ENCODE assay signal across 13 cellular contexts in the genomic region with DNA sequence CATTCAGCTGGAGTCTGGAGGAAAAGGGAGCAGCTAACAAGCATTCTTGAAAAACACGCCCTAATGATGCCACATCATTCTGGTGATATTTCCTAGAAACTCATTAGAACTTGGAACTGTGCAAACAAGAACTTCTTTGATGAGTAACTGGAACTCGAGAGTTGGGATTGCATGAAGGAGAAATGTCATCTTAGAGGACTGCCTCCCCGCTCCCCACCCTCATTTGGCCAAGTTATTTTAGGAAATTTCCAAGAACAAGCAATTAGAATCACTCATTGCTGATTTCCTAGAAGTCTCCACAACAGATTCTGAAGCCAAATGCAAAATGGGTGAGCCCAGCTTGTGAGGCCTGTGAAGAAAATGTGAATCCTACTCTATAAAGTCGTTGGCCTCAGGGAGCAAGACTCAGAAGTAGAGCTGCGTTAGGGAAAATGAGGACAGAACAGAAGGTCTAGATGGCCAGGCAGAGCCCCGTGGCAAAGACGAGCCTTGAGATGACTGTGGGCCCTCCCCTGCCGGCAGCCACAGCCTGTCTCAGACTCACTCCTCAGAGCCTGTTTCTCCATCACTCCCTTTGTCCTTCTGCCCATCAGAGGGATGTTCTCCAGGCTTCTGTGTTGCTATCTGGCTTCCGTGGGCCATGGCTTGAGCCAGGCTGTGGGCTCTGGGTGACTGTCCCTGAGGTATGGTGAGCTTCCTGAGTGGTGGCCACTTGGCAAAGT. TPM values are rescaled to one million over a fixed set of nuclear protein-coding genes. Genes with fewer than 3 reads are reported as not detected.
DNase-seq lines count a peak whose midpoint lies in the region; ATAC-seq and TF ChIP-seq lines count a peak whose summit lies in the region.
"Had no signal": no experiment of that assay in that cellular context is flagged by ENCODE, and none has a peak within 500 bp of the region (broad histone marks: within the 10 kb centered on the region; RNA-seq: fewer than 3 reads in every experiment).

No MANE protein-coding gene starts in this region.

- H2BK20ac ChIP-seq in IMR-90 (ENCODE audit: low read depth, low read length): no peak overlapping the region

- H3K4me1 ChIP-seq in IMR-90 (ENCODE audit: control insufficient read depth, insufficient read depth, low read length) (no peaks in the 10 kb centered on the region; the same call in none of the 2 replicates), osteoblast (ENCODE audit: insufficient read depth, low read length) (peaks cover 15% of the 10 kb centered on the region), colonic mucosa (no peaks in the 10 kb centered on the region)

- H3K18ac ChIP-seq in IMR-90 (ENCODE audit: low read depth, low read length): no peak overlapping the region

- H4K20me1 ChIP-seq in IMR-90 (ENCODE audit: insufficient read depth, low read length): peaks cover 88% of the 10 kb centered on the region
- peaks cover 61% of the 10 kb centered on the region for H4K20me1 ChIP-seq in osteoblast (ENCODE audit: insufficient read depth, low read length)

- ATAC-seq in IMR-90 (ENCODE audit: low read depth) (no peak), GM19463 (IDR thresholded peaks at IDR 0.05; ENCODE audit: unreplicated experiment) (no peak)

- H3K79me2 ChIP-seq in osteoblast (ENCODE audit: insufficient read depth, low read length): peaks cover 75% of the 10 kb centered on the region

- BruUV-seq in IMR-90 (replicated peaks; lab: Mats Ljungman, UMichigan): no TSS peak

- TF ChIP-seq CTCF in AG10803 (conservative IDR thresholded peaks at IDR 0.05; ENCODE audit: low read length) (no peak), IMR-90 (conservative IDR thresholded peaks at IDR 0.05; ENCODE audit: low read depth, low read length) (no peak), foreskin fibroblast (IDR thresholded peaks at IDR 0.05; ENCODE audit: low read depth, low read length) (no peak), osteoblast (IDR thresholded peaks at IDR 0.05; ENCODE audit: extremely low read depth, low read depth, low read length) (no peak), colonic mucosa (IDR thresholded peaks at IDR 0.05) (no peak)

- H3K27me3 ChIP-seq in IMR-90 (ENCODE audit: control insufficient read depth, insufficient read depth, low read length) (no peaks in the 10 kb centered on the region), osteoblast (ENCODE audit: insufficient read depth, low read length) (no peaks in the 10 kb centered on the region), colonic mucosa (no peaks in the 10 kb centered on the region)

- no peak overlapping the region for H3K23ac ChIP-seq in IMR-90 (ENCODE audit: low read depth, low read length)

- H3K4ac ChIP-seq in IMR-90 (ENCODE audit: low read depth, low read length): no peak overlapping the region

- intact Hi-C loops in IMR-90 (cut with micrococcal nuclease) (no loop called here), colonic mucosa (cut with DNase I) (no loop called here)

- H2AK9ac ChIP-seq in IMR-90 (replicated peaks; ENCODE audit: low read depth, low read length, poor library complexity): no peak overlapping the region

- no peak overlapping the region for H4K5ac ChIP-seq in IMR-90 (ENCODE audit: low read depth, low read length)

- no peak overlapping the region for H4K91ac ChIP-seq in IMR-90 (ENCODE audit: insufficient read depth, low read depth, low read length)

- peaks cover 5 to 67% of the 10 kb centered on the region in 2 experiments; a peak in 3 of 4 replicates for H3K79me1 ChIP-seq in IMR-90 (ENCODE audit: low read depth in 1 of 2, low read length in 2 of 2)

- H2AFZ ChIP-seq in IMR-90 (replicated peaks; ENCODE audit: low read length, poor library complexity): no peak overlapping the region
- H2AFZ ChIP-seq in osteoblast (ENCODE audit: low read length): no peak overlapping the region

- no peak overlapping the region for H2BK5ac ChIP-seq in IMR-90 (ENCODE audit: low read depth, low read length, poor library complexity, severe bottlenecking)

- no peak overlapping the region for H2BK120ac ChIP-seq in IMR-90 (ENCODE audit: low read depth, low read length)

- H3K27ac ChIP-seq in IMR-90 (ENCODE audit: insufficient read depth, low read length) (no peak overlapping the region), osteoblast (ENCODE audit: low read depth, low read length) (no peak overlapping the region), colonic mucosa (no peak overlapping the region)

- no peaks in the 10 kb centered on the region for H3K9me3 ChIP-seq in IMR-90 (ENCODE audit: control insufficient read depth, insufficient read depth, low read length)
- H3K9me3 ChIP-seq in osteoblast (ENCODE audit: low read depth, low read length): no peaks in the 10 kb centered on the region
- H3K9me3 ChIP-seq in colonic mucosa: no peaks in the 10 kb centered on the region

- H3K9ac ChIP-seq in IMR-90 (ENCODE audit: low read depth, low read length) (no peak overlapping the region), colonic mucosa (ENCODE audit: low read depth in 2 of 2, low read length in 2 of 2) (no peak overlapping the region)

- H3K14ac ChIP-seq in IMR-90 (replicated peaks; ENCODE audit: low read depth, low read length): no peak overlapping the region

- no peak for TF ChIP-seq POLR2A in IMR-90 (IDR thresholded peaks at IDR 0.05; ENCODE audit: low read depth, low read length)

- no peak overlapping the region for H4K8ac ChIP-seq in IMR-90 (ENCODE audit: low read depth in 2 of 2, low read length in 2 of 2)

- no CpG with 5 or more reads among the region's 9 CpGs for WGBS in IMR-90 (ENCODE audit: extremely low coverage in 2 of 2, insufficient read length in 1 of 2), 2 experiments

- TF ChIP-seq RAD21 in IMR-90 (IDR thresholded peaks at IDR 0.05; ENCODE audit: low read length): no peak

- no peak overlapping the region for H2AK5ac ChIP-seq in IMR-90 (ENCODE audit: low read depth, low read length)

- H3K36me3 ChIP-seq in IMR-90 (ENCODE audit: control insufficient read depth, insufficient read depth, low read length) (peaks cover 57% of the 10 kb centered on the region), osteoblast (ENCODE audit: insufficient read depth, low read length) (peaks cover 36% of the 10 kb centered on the region), colonic mucosa (no peaks in the 10 kb centered on the region)

- no peak overlapping the region for H3K4me3 ChIP-seq in AG10803 (ENCODE audit: low read length)
- H3K4me3 ChIP-seq in IMR-90 (ENCODE audit: insufficient read depth, low read depth, low read length): no peak overlapping the region
- no peak overlapping the region for H3K4me3 ChIP-seq in foreskin fibroblast (ENCODE audit: low read depth in 1 of 2, low read length in 2 of 2)
- no peak overlapping the region for H3K4me3 ChIP-seq in osteoblast (ENCODE audit: insufficient read depth, low read length)
- H3K4me3 ChIP-seq in colonic mucosa: no peak overlapping the region

- H3K9me1 ChIP-seq in IMR-90 (ENCODE audit: insufficient read depth, low read length): no peaks in the 10 kb centered on the region; the same call in none of the 2 replicates

- DNase-seq in AG10803 (ENCODE audit: low read depth) (peak; percentile 68), IMR-90 (peak; percentile 36), foreskin fibroblast (peak; percentile 32 to 59), osteoblast (ENCODE audit: insufficient read length, low spot score, missing footprints) (peak; percentile 80), SKM-1 (lab: John Stamatoyannopoulos, UW; ENCODE audit: unreplicated experiment) (no peak), colonic mucosa (no peak)
- DNase-seq in activated CD4-positive, alpha-beta T cell treated with anti-CD3 and anti-CD28 coated beads, Interleukin-2, amount 50 U/mL, for 4 hours: no peak
- DNase-seq: activated CD4-positive, alpha-beta T cell treated with anti-CD3 and anti-CD28 coated beads for 1 hour; activated naive CD4-positive, alpha-beta T cell treated with Interleukin-2 at 50 U/mL for 16 hours; NCI-H187 treated with DMSO at 0.1 percent for 48 hours; SIG-M5 had no signal

- in situ Hi-C loops in IMR-90 (cut with MboI; ENCODE audit: low sequenced_read_pairs): no loop called here

- no peak overlapping the region for H2BK15ac ChIP-seq in IMR-90 (ENCODE audit: low read depth, low read length)

- dilution Hi-C loops in IMR-90 (cut with HindIII; ENCODE audit: low sequenced_read_pairs, unreplicated experiment): no loop called here

- H3K56ac ChIP-seq in IMR-90 (ENCODE audit: extremely low read depth, insufficient read depth, low read length): no peak overlapping the region

- POLR2A ChIA-PET in IMR-90 (lab: Charles Lee; ENCODE audit: unreplicated experiment): no interaction called here

- H3K4me2 ChIP-seq in IMR-90 (ENCODE audit: low read depth, low read length) (no peak overlapping the region), osteoblast (ENCODE audit: insufficient read depth, low read length) (no peak overlapping the region)

- CTCF ChIA-PET in IMR-90 (lab: Yijun Ruan, JAX): no interaction called here

TF ChIP-seq in IMR-90, 13 proteins besides CTCF, POLR2A, EP300 and RAD21 (continues in another document):
- TF ChIP-seq MAFK (IDR thresholded peaks at IDR 0.05; ENCODE audit: low read depth, low read length): no peak
- no peak for TF ChIP-seq CHD1 (IDR thresholded peaks at IDR 0.05; ENCODE audit: low read depth, low read length)
- TF ChIP-seq, protein P1, sequence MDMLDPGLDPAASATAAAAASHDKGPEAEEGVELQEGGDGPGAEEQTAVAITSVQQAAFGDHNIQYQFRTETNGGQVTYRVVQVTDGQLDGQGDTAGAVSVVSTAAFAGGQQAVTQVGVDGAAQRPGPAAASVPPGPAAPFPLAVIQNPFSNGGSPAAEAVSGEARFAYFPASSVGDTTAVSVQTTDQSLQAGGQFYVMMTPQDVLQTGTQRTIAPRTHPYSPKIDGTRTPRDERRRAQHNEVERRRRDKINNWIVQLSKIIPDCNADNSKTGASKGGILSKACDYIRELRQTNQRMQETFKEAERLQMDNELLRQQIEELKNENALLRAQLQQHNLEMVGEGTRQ (IDR thresholded peaks at IDR 0.05; ENCODE audit: low read depth, low read length): no peak
- no peak for TF ChIP-seq SMC3 (IDR thresholded peaks at IDR 0.05; ENCODE audit: low read depth, low read length)
- TF ChIP-seq MAZ (IDR thresholded peaks at IDR 0.05; ENCODE audit: borderline replicate concordance, low read depth, low read length): no peak
- TF ChIP-seq RFX5 (IDR thresholded peaks at IDR 0.05; ENCODE audit: low read depth, low read length): no peak
- TF ChIP-seq BHLHE40 (IDR thresholded peaks at IDR 0.05; ENCODE audit: low read depth, low read length): no peak
- no peak for TF ChIP-seq MXI1 (IDR thresholded peaks at IDR 0.05; ENCODE audit: borderline replicate concordance, low read depth, low read length)

RNA-seq across cellular contexts. Expression of a gene that starts 38.4 kb away (rescaled TPM):
- total RNA-seq in IMR-90 (2012; rRNA removed): not detected in 2 replicates
- not detected in 2 replicates for polyA plus RNA-seq in IMR-90 (2012; rRNA removed)
- not detected in 2 replicates for polyA plus RNA-seq in IMR-90 (2012; cell fraction: cytosol; rRNA removed)
- not detected in 2 replicates for polyA plus RNA-seq in IMR-90 (2012; cell fraction: nucleus; rRNA removed; ENCODE audit: low replicate concordance)
- total RNA-seq in osteoblast: not detected in 2 replicates
- total RNA-seq in colonic mucosa: not detected
- total RNA-seq: NCI-H460 had no signal

RNA-seq across cellular contexts. Expression of a gene that starts 39.2 kb away (rescaled TPM):
- total RNA-seq in IMR-90 (2012; rRNA removed) (31.5 and 32.5 TPM in 2 replicates), osteoblast (200 and 269 TPM in 2 replicates), colonic mucosa (10 to 100 TPM; 10.3 to 11.0 TPM)
- 518 and 556 TPM in 2 replicates for polyA plus RNA-seq in IMR-90 (2012; rRNA removed)
- polyA plus RNA-seq in IMR-90 (2012; cell fraction: cytosol; rRNA removed): 53.8 and 53.9 TPM in 2 replicates
- polyA plus RNA-seq in IMR-90 (2012; cell fraction: nucleus; rRNA removed; ENCODE audit: low replicate concordance): 8,555 and 8,817 TPM in 2 replicates

Comparison
In these comparisons a context has a peak if more than half of its experiments do, and no peak if none do; other contexts are left out.
1. DNase-seq: peak in AG10803 (single experiment), IMR-90 (single experiment), foreskin fibroblast (2 of 2) and osteoblast (single experiment); none in activated CD4-positive, alpha-beta T cell treated with anti-CD3 and anti-CD28 coated beads, Interleukin-2, amount 50 U/mL, for 4 hours (0 of 2), SKM-1 (single experiment) and colonic mucosa (single experiment).